ENCODE assay signal across 8 cellular contexts in the genomic region with DNA sequence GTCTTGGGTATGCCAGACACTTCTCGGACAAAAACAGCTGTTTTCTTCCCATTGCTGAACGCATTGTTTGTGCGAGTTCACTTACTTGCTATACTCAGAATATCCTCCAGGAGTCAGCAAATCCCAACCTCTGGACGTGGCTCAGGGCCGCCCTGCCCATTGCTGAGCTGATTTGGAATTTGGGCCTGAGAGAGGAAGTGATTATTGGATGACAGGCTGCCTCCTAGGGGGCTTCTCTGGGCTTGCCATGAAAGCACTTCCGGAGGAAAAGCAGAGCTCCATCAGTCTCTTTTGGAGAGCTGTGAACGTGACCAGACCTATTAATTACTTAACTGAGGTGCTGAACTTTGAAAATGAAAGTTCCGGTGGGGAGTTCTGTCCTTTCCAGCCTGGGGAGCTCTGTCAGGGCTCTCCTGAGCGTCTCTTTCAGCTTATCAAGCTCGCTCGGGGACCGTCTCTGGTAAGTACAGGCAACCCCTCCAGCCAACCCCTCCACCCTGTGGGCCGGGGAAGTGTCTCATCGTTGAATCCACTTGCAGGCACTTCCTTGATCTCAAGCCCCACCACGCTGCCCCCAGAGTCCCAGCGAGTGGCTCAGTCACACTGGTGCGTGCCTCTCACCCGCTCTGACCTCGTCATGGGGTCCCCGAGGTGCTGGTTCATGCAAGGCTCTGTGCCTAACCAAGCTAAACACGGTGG.
DNase-seq lines count a peak whose midpoint lies in the region; ATAC-seq lines count a peak whose summit lies in the region.

No MANE protein-coding gene starts in this region.

- no peak overlapping the region for H3K23ac ChIP-seq in mesendoderm (ENCODE audit: low read length)

- no peaks in the 10 kb centered on the region for H3K27me3 ChIP-seq in effector memory CD4-positive, alpha-beta T cell (replicated peaks; ENCODE audit: control insufficient read depth, insufficient read depth, low read length, poor library complexity, severe bottlenecking)
- H3K27me3 ChIP-seq in mesendoderm (ENCODE audit: insufficient read depth, low read length, poor library complexity): no peaks in the 10 kb centered on the region

- no peaks in the 10 kb centered on the region for H3K9me3 Mint-ChIP-seq in activated CD4-positive, alpha-beta memory T cell treated with anti-CD3 and anti-CD28 coated beads for 36 hours

- intact Hi-C loops in activated CD4-positive, alpha-beta memory T cell treated with anti-CD3 and anti-CD28 coated beads for 36 hours (cut with micrococcal nuclease): loop anchor here (1.0 to 10.0 kb wide), 5 partner anchors 141 to 1095 kb away; a partner anchor contains a TSS

- H3K79me1 ChIP-seq in mesendoderm (ENCODE audit: low read length): no peaks in the 10 kb centered on the region

- DNase-seq in AG20443 (ENCODE audit: low spot score): peak; percentile 90
- peak; percentile 74 for DNase-seq in NCI-H774 (lab: John Stamatoyannopoulos, UW)
- peak; percentile 72 for DNase-seq in activated CD4-positive, alpha-beta memory T cell treated with anti-CD3 and anti-CD28 coated beads for 36 hours
- DNase-seq in effector memory CD4-positive, alpha-beta T cell: peak in 2 of 3 donors; percentile 5 to 37
- peak; percentile 98 for DNase-seq in mesendoderm
- peak; percentile 13 to 17 for DNase-seq in stimulated activated CD8-positive, alpha-beta memory T cell treated with anti-CD3 and anti-CD28 coated beads, Interleukin-2, amount 100 ng/mL, for 1 hour (ENCODE audit: low read depth in 2 of 2)

- H3K36me3 Mint-ChIP-seq in activated CD4-positive, alpha-beta memory T cell treated with anti-CD3 and anti-CD28 coated beads for 36 hours: no peaks in the 10 kb centered on the region

- peak overlapping the region; percentile 76 for H3K56ac ChIP-seq in mesendoderm (ENCODE audit: low read length)

- CTCF ChIA-PET in activated CD4-positive, alpha-beta memory T cell treated with anti-CD3 and anti-CD28 coated beads for 36 hours (lab: Charles Lee): interaction anchor here (0.6 to 3.7 kb wide), 62 partner anchors 9 to 1283 kb away, joined by 3 to 48 read pairs (median 3); no protein-coding TSS in a partner anchor

- ATAC-seq in GM19043 (IDR thresholded peaks at IDR 0.05; ENCODE audit: low read depth, unreplicated experiment) (peak; percentile 74), HG03558 (IDR thresholded peaks at IDR 0.05; ENCODE audit: extremely low read depth, unreplicated experiment) (peak; percentile 80)

- H2BK120ac ChIP-seq in mesendoderm (ENCODE audit: low read depth, low read length): peak overlapping the region; percentile 7

- H3K36me3 ChIP-seq in effector memory CD4-positive, alpha-beta T cell (ENCODE audit: control insufficient read depth, insufficient read depth, low read length): no peaks in the 10 kb centered on the region
- H3K36me3 ChIP-seq in mesendoderm (ENCODE audit: control insufficient read depth, insufficient read depth, low read length): no peaks in the 10 kb centered on the region

- no peaks in the 10 kb centered on the region for H3K9me3 ChIP-seq in effector memory CD4-positive, alpha-beta T cell (ENCODE audit: control insufficient read depth, low read length)

- peak overlapping the region; percentile 43 for H3K4me3 Mint-ChIP-seq in activated CD4-positive, alpha-beta memory T cell treated with anti-CD3 and anti-CD28 coated beads for 36 hours

- H3K18ac ChIP-seq in mesendoderm (ENCODE audit: low read length): peak overlapping the region; percentile 60

- no peak overlapping the region for H2BK15ac ChIP-seq in mesendoderm (replicated peaks; ENCODE audit: low read depth)

- H3K27ac ChIP-seq in effector memory CD4-positive, alpha-beta T cell (ENCODE audit: insufficient read depth, low read length, poor library complexity, severe bottlenecking): no peak overlapping the region
- peak overlapping the region; percentile 18 for H3K27ac ChIP-seq in mesendoderm (ENCODE audit: low read depth, low read length)

- no peak overlapping the region for H4K8ac ChIP-seq in mesendoderm (ENCODE audit: low read depth, low read length)

- H3K4me1 ChIP-seq in effector memory CD4-positive, alpha-beta T cell (ENCODE audit: control insufficient read depth, insufficient read depth, low read length, poor library complexity, severe bottlenecking): no peaks in the 10 kb centered on the region
- no peaks in the 10 kb centered on the region for H3K4me1 ChIP-seq in mesendoderm (ENCODE audit: control insufficient read depth, low read depth, low read length)

- no peaks in the 10 kb centered on the region for H3K79me2 ChIP-seq in mesendoderm (ENCODE audit: control insufficient read depth, insufficient read depth, low read length)

- H2BK5ac ChIP-seq in mesendoderm (ENCODE audit: low read length): peak overlapping the region; percentile 89

- peaks cover 14% of the 10 kb centered on the region for H3K27me3 Mint-ChIP-seq in activated CD4-positive, alpha-beta memory T cell treated with anti-CD3 and anti-CD28 coated beads for 36 hours

- no CpG with 5 or more reads among the region's 21 CpGs for WGBS in mesendoderm (ENCODE audit: extremely low coverage, insufficient coverage, low lambda C conversion rate)

- no peak overlapping the region for H3K4ac ChIP-seq in mesendoderm (ENCODE audit: low read depth, low read length)

- H3K4me1 Mint-ChIP-seq in activated CD4-positive, alpha-beta memory T cell treated with anti-CD3 and anti-CD28 coated beads for 36 hours (ENCODE audit: low read depth): peaks cover 5% of the 10 kb centered on the region

- POLR2A ChIA-PET in activated CD4-positive, alpha-beta memory T cell treated with anti-CD3 and anti-CD28 coated beads for 36 hours (lab: Charles Lee): interaction anchor here (0.7 to 0.8 kb wide), 2 partner anchors 62 to 301 kb away, joined by 3 read pairs; no protein-coding TSS in a partner anchor

- H3K27ac Mint-ChIP-seq in activated CD4-positive, alpha-beta memory T cell treated with anti-CD3 and anti-CD28 coated beads for 36 hours: no peak overlapping the region

- peak overlapping the region; percentile 58 for H2AK5ac ChIP-seq in mesendoderm (ENCODE audit: low read length)

- H4K5ac ChIP-seq in mesendoderm (ENCODE audit: low read length): peak overlapping the region; percentile 81

- H3K4me3 ChIP-seq in effector memory CD4-positive, alpha-beta T cell (ENCODE audit: insufficient read depth, low read depth, low read length, poor library complexity, severe bottlenecking): no peak overlapping the region
- H3K4me3 ChIP-seq in mesendoderm (ENCODE audit: low read length): no peak overlapping the region

- no peak overlapping the region for H3K9ac ChIP-seq in mesendoderm (ENCODE audit: low read length)

- H3K4me2 ChIP-seq in mesendoderm (ENCODE audit: low read length): no peak overlapping the region

Comparison
In these comparisons a context has a peak if more than half of its experiments do, and no peak if none do; other contexts are left out.
1. DNase-seq: peak in every context shown above with its lines; median percentile 98 in mesendoderm; 90 in AG20443; 74 in NCI-H774; 72 in activated CD4-positive, alpha-beta memory T cell treated with anti-CD3 and anti-CD28 coated beads for 36 hours; 21 in effector memory CD4-positive, alpha-beta T cell; 15 in stimulated activated CD8-positive, alpha-beta memory T cell treated with anti-CD3 and anti-CD28 coated beads, Interleukin-2, amount 100 ng/mL, for 1 hour.